ENCODE assay signal across 8 cellular contexts in the genomic region with DNA sequence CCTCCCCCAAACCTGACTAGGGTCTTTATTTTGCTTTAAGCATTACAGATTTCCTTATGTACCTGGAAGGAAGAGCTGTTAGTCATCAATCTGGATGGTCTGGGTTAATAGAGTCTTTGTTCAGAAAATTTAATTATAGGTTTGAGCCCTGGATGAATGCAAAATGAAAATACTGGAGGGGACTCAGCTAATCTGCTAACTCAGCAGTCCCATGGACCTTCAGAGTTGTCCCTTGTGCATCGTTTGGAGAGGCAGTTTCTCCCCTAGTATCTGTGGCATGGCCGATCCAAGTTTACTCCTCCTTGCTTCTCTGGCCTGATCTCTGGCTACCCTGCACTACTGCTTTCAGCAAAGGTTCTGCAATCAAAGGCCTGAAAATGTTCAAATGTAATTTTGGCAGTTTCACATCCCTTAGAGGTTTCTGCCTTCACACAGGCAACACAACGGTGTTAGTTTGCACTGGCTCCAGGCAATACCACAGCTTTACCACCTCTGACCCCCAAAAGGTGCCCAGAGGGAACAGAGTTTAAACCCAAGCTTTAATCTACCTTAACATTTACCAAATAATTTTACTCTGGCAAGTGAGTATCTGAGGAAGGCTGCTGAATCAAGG.
DNase-seq lines count a peak whose midpoint lies in the region; ATAC-seq, FAIRE-seq and TF ChIP-seq lines count a peak whose summit lies in the region.

No MANE protein-coding gene starts in this region.

- 86 to 89% methylated on average over 3 of the region's 3 CpGs for WGBS in pancreas, 2 donors

- no peaks in the 10 kb centered on the region for H3K27me3 ChIP-seq in pancreas

- FAIRE-seq in pancreas (lab: Jason Lieb, UNC) (no peak), HTR-8/SVneo (lab: Jason Lieb, UNC) (no peak)

- H3K27me3 Mint-ChIP-seq in mesothelial cell of epicardium (ENCODE audit: low read depth) = no peaks in the 10 kb centered on the region

- H3K9me3 Mint-ChIP-seq in mesothelial cell of epicardium = no peaks in the 10 kb centered on the region

- H3K4me3 ChIP-seq in pancreas = no peak overlapping the region

- H3K4me3 Mint-ChIP-seq in mesothelial cell of epicardium = no peak overlapping the region

- DNase-seq in NCI-H1048 (lab: John Stamatoyannopoulos, UW) (peak; percentile 27), mesothelial cell of epicardium (ENCODE audit: low spot score in 2 of 2, unreplicated experiment in 2 of 2) (no peak), pancreas (no peak), HTR-8/SVneo (ENCODE audit: insufficient read length, low spot score) (no peak), NCI-H446 treated with DMSO at 0.1 percent for 48 hours (lab: John Stamatoyannopoulos, UW) (no peak), NCI-H226 (no peak)

- peaks cover 81% of the 10 kb centered on the region for H3K4me1 Mint-ChIP-seq in mesothelial cell of epicardium

- peak overlapping the region; percentile 89 for H3K27ac Mint-ChIP-seq in mesothelial cell of epicardium

- H3K9me3 ChIP-seq in pancreas = no peaks in the 10 kb centered on the region

- H3K36me3 Mint-ChIP-seq in mesothelial cell of epicardium = no peaks in the 10 kb centered on the region

- peaks cover 16 to 31% (median 19%) of the 10 kb centered on the region in 3 donors for H3K4me1 ChIP-seq in pancreas

- ATAC-seq in GM18505 (IDR thresholded peaks at IDR 0.05; ENCODE audit: unreplicated experiment) (peak; percentile 80), GM21786 (IDR thresholded peaks at IDR 0.05; ENCODE audit: unreplicated experiment) (peak; percentile 83), pancreas (no peak)

- intact Hi-C loops in pancreas (cut with DNase I) = no loop called here

- no peaks in the 10 kb centered on the region for H3K36me3 ChIP-seq in pancreas

- peak; percentile 20 for TF ChIP-seq POLR2A in GM18505 (IDR thresholded peaks at IDR 0.05; ENCODE audit: borderline replicate concordance, extremely low read depth, insufficient read depth, insufficient read length)

- TF ChIP-seq CTCF in mesothelial cell of epicardium (IDR thresholded peaks at IDR 0.05; ENCODE audit: unreplicated experiment) = no peak
- TF ChIP-seq CTCF in pancreas (IDR thresholded peaks at IDR 0.05) = no peak

- H3K27ac ChIP-seq in pancreas = no peak overlapping the region

Comparison
In these comparisons a context has a peak if more than half of its experiments do, and no peak if none do; other contexts are left out.
1. ATAC-seq: peak in GM18505 (single experiment) and GM21786 (single experiment); none in pancreas (0 of 4).